Comparison of ENCODE assay signal across 16 cellular contexts in the genomic region with DNA sequence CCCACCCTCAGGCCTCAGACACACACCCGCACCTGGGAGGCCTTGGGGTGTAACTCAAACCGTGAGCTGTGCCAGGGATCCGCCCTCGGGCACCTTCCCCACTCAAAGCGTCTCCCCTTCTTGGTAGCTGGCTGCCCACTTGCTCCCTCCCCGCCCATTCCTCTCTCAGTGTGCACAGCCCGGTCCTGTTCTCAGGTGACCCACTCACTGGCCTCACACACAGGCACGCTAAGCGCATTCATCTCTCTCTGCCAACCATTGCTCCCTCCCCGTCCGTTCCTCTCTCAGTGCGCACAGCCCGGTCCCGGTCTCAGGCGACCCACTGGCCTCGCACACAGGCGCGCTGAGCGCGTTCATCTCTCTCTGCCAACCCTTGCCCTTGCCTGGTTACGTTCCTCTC. TPM values are rescaled to one million over a fixed set of nuclear protein-coding genes. Genes with fewer than 3 reads are reported as not detected.
DNase-seq lines count a peak whose midpoint lies in the region; ATAC-seq and TF ChIP-seq lines count a peak whose summit lies in the region.
"Had no signal": no experiment of that assay in that cellular context is flagged by ENCODE, and none has a peak within 500 bp of the region (broad histone marks: within the 10 kb centered on the region; RNA-seq: fewer than 3 reads in every experiment).

No MANE protein-coding gene starts in this region.

- POLR2A ChIA-PET in HEK293 (lab: Yijun Ruan, JAX): no interaction called here

- no peak overlapping the region for H3K27ac ChIP-seq in HEK293 (ENCODE audit: extremely low read depth, low read depth, low read length)

- TF ChIP-seq CTCF in HEK293 (tag by site-specific recombination; IDR thresholded peaks at IDR 0.05) (no peak), osteocyte (IDR thresholded peaks at IDR 0.05) (no peak)

- ATAC-seq in T-helper 17 cell (no peak), esophagus mucosa (peak; percentile 38), sciatic nerve (peak; percentile 37), HG03097 (IDR thresholded peaks at IDR 0.05; ENCODE audit: low FRiP score, unreplicated experiment) (no peak)

- H3K9me3 Mint-ChIP-seq in osteocyte (ENCODE audit: unreplicated experiment): no peaks in the 10 kb centered on the region
- H3K9me3 Mint-ChIP-seq: activated CD4-positive, alpha-beta memory T cell treated with anti-CD3 and anti-CD28 coated beads, Interleukin-2, amount 10 ng/mL, durations not matched to agents 7 days and 5 days; activated naive CD4-positive, alpha-beta T cell treated with anti-CD3 and anti-CD28 coated beads for 36 hours; activated T-cell treated with anti-CD3 and anti-CD28 coated beads, Interleukin-2, amount 50 U/mL, for 24 hours; CD4-positive, CD25-positive, alpha-beta regulatory T cell had no signal

- peaks cover 84 to 85% of the 10 kb centered on the region in 2 experiments for H3K36me3 ChIP-seq in HEK293 (ENCODE audit: control insufficient read depth in 2 of 2, insufficient read depth in 1 of 2, low read length in 2 of 2)

- CTCF ChIA-PET in HEK293 (lab: Yijun Ruan, JAX): no interaction called here

- peaks cover 2% of the 10 kb centered on the region for H3K36me3 Mint-ChIP-seq in T-helper 17 cell (ENCODE audit: low read depth)
- peaks cover 33% of the 10 kb centered on the region for H3K36me3 Mint-ChIP-seq in osteocyte (ENCODE audit: unreplicated experiment)

- peaks cover 12% of the 10 kb centered on the region for H3K4me1 Mint-ChIP-seq in T-helper 17 cell
- no peaks in the 10 kb centered on the region for H3K4me1 Mint-ChIP-seq in osteocyte (ENCODE audit: unreplicated experiment)
- H3K4me1 Mint-ChIP-seq: activated CD4-positive, alpha-beta memory T cell treated with anti-CD3 and anti-CD28 coated beads, Interleukin-2, amount 10 ng/mL, durations not matched to agents 7 days and 5 days had no signal

- no peak overlapping the region for H3K4me3 Mint-ChIP-seq in T-helper 17 cell
- no peak overlapping the region for H3K4me3 Mint-ChIP-seq in osteocyte (ENCODE audit: unreplicated experiment)
- H3K4me3 Mint-ChIP-seq: activated CD4-positive, alpha-beta memory T cell treated with anti-CD3 and anti-CD28 coated beads, Interleukin-2, amount 10 ng/mL, durations not matched to agents 7 days and 5 days; activated naive CD4-positive, alpha-beta T cell treated with anti-CD3 and anti-CD28 coated beads for 36 hours; activated T-cell treated with anti-CD3 and anti-CD28 coated beads, Interleukin-2, amount 50 U/mL, for 24 hours; CD4-positive, CD25-positive, alpha-beta regulatory T cell had no signal

- intact Hi-C loops in sciatic nerve (cut with DNase I): no loop called here

- peak overlapping the region; percentile 9 for H3K27ac Mint-ChIP-seq in T-helper 17 cell
- H3K27ac Mint-ChIP-seq in osteocyte (ENCODE audit: unreplicated experiment): no peak overlapping the region
- H3K27ac Mint-ChIP-seq: activated CD4-positive, alpha-beta memory T cell treated with anti-CD3 and anti-CD28 coated beads, Interleukin-2, amount 10 ng/mL, durations not matched to agents 7 days and 5 days; activated naive CD4-positive, alpha-beta T cell treated with anti-CD3 and anti-CD28 coated beads for 36 hours; activated T-cell treated with anti-CD3 and anti-CD28 coated beads, Interleukin-2, amount 50 U/mL, for 24 hours had no signal

- H3K4me1 ChIP-seq in HEK293 (ENCODE audit: control insufficient read depth, insufficient read depth, low read length): no peaks in the 10 kb centered on the region

- no peaks in the 10 kb centered on the region for H3K27me3 Mint-ChIP-seq in T-helper 17 cell
- no peaks in the 10 kb centered on the region for H3K27me3 Mint-ChIP-seq in osteocyte (ENCODE audit: unreplicated experiment)
- H3K27me3 Mint-ChIP-seq: activated CD4-positive, alpha-beta memory T cell treated with anti-CD3 and anti-CD28 coated beads, Interleukin-2, amount 10 ng/mL, durations not matched to agents 7 days and 5 days; activated T-cell treated with anti-CD3 and anti-CD28 coated beads, Interleukin-2, amount 50 U/mL, for 24 hours; CD4-positive, CD25-positive, alpha-beta regulatory T cell had no signal

- no peak overlapping the region for H3K4me3 ChIP-seq in HEK293 (ENCODE audit: low read depth, low read length)

- H3K9me3 ChIP-seq in HEK293 (ENCODE audit: control insufficient read depth, insufficient read depth, low read depth, low read length) (no peaks in the 10 kb centered on the region), T-helper 17 cell (ENCODE audit: control insufficient read depth, low read length, poor library complexity, severe bottlenecking) (no peaks in the 10 kb centered on the region)

- DNase-seq in T-helper 17 cell (no peak), sciatic nerve (ENCODE audit: low spot score) (no peak), osteocyte (ENCODE audit: extremely low spot score, unreplicated experiment) (no peak)
- DNase-seq in activated CD8-positive, alpha-beta memory T cell treated with anti-CD3 and anti-CD28 coated beads for 24 hours: no peak
- DNase-seq: activated CD4-positive, alpha-beta memory T cell treated with anti-CD3 and anti-CD28 coated beads, Interleukin-2, amount 10 ng/mL, durations not matched to agents 7 days and 5 days; activated CD4-positive, CD25-positive, alpha-beta regulatory T cell; activated naive CD4-positive, alpha-beta T cell treated with anti-CD3 and anti-CD28 coated beads for 36 hours; activated T-cell treated with anti-CD3 and anti-CD28 coated beads, Interleukin-2, amount 50 U/mL, for 24 hours; caudate nucleus; CD4-positive, CD25-positive, alpha-beta regulatory T cell; NCI-H146; NCI-H2171 treated with DMSO at 0.1 percent for 48 hours; T1000 had no signal

TF ChIP-seq in HEK293, 187 proteins besides CTCF, POLR2A, EP300 and RAD21:
- TF ChIP-seq ZFHX2 (tag by site-specific recombination; conservative IDR thresholded peaks at IDR 0.05) (peak; percentile 24; the same call in 1 of the 2 replicates), EGR2 (tag by site-specific recombination; IDR thresholded peaks at IDR 0.05; ENCODE audit: low read depth) (0 out of 2 replicates have a peak, but pooled peaks have one; percentile 30), ZNF248 (tag by site-specific recombination; IDR thresholded peaks at IDR 0.05) (no peak)

RNA-seq across cellular contexts. Expression of a gene that starts 20.8 kb away (rescaled TPM):
- total RNA-seq in T-helper 17 cell: 10 to 100 TPM; 65.6 to 67.1 TPM
- 63.8 TPM for total RNA-seq in esophagus mucosa
- total RNA-seq in sciatic nerve: 67.1 TPM
- total RNA-seq in osteocyte: 75.6 and 78.5 TPM in 2 replicates

Comparison
In these comparisons a context has a peak if more than half of its experiments do, and no peak if none do; other contexts are left out.
1. ATAC-seq: peak in esophagus mucosa (single experiment) and sciatic nerve (single experiment); none in T-helper 17 cell (single experiment) and HG03097 (single experiment).